1 cellular context compared by ENCODE assay signal in genomic region chr14:89801128-89801527, GRCh38.
TF ChIP-seq lines count a peak whose summit lies in the region.

No MANE protein-coding gene starts in this region.

TF ChIP-seq in H1, 55 proteins besides CTCF, POLR2A, EP300 and RAD21 (continued from another document):
- no peak for TF ChIP-seq CHD7 (IDR thresholded peaks at IDR 0.05; ENCODE audit: insufficient replicate concordance, low read length)
- no peak for TF ChIP-seq TAF7 (optimal IDR thresholded peaks at IDR 0.05; ENCODE audit: borderline replicate concordance, low read depth, low read length)
- no peak for TF ChIP-seq HDAC2 (IDR thresholded peaks at IDR 0.05; ENCODE audit: borderline replicate concordance in 1 of 2, low read depth in 2 of 2, low read length in 2 of 2)
- no peak for TF ChIP-seq CEBPB (IDR thresholded peaks at IDR 0.05; ENCODE audit: low read depth, low read length)
- TF ChIP-seq CHD1 (IDR thresholded peaks at IDR 0.05; ENCODE audit: low read depth, low read length) = no peak
- no peak for TF ChIP-seq CHD2 (IDR thresholded peaks at IDR 0.05; ENCODE audit: low read length)
- no peak for TF ChIP-seq KDM1A (IDR thresholded peaks at IDR 0.05; ENCODE audit: borderline replicate concordance, low read length)
- no peak for TF ChIP-seq ATF3 (IDR thresholded peaks at IDR 0.05; ENCODE audit: insufficient read depth, low read depth, low read length)
